13 cellular contexts compared by ENCODE assay signal in genomic region chr2:223102040-223102899, GRCh38. TPM values are rescaled to one million over a fixed set of nuclear protein-coding genes. Genes with fewer than 3 reads are reported as not detected.
DNase-seq lines count a peak whose midpoint lies in the region; ATAC-seq, FAIRE-seq and TF ChIP-seq lines count a peak whose summit lies in the region.
"Had no signal": no experiment of that assay in that cellular context is flagged by ENCODE, and none has a peak within 500 bp of the region (broad histone marks: within the 10 kb centered on the region; RNA-seq: fewer than 3 reads in every experiment).

No MANE protein-coding gene starts in this region.

- H3K36me3 ChIP-seq in bronchial epithelial cell (ENCODE audit: control insufficient read depth, insufficient read depth, low read length): no peaks in the 10 kb centered on the region
- H3K36me3 ChIP-seq: SJSA1, thyroid gland had no signal

- ATAC-seq in omental fat pad (ENCODE audit: low FRiP score) (peak; percentile 45), GM19395 (IDR thresholded peaks at IDR 0.05; ENCODE audit: unreplicated experiment) (no peak)

- no peak for FAIRE-seq in bronchial epithelial cell (lab: Jason Lieb, UNC)

- H3K4me3 ChIP-seq in bronchial epithelial cell (ENCODE audit: low read depth, low read length): no peak overlapping the region
- H3K4me3 ChIP-seq: SJSA1, thyroid gland had no signal

- DNase-seq in NCI-H2227 (lab: John Stamatoyannopoulos, UW; ENCODE audit: unreplicated experiment) (peak; percentile 8), NCI-H2227 treated with DMSO at 0.1 percent for 48 hours (lab: John Stamatoyannopoulos, UW) (no peak), NCI-H2196 treated with DMSO at 0.1 percent for 48 hours (lab: John Stamatoyannopoulos, UW; ENCODE audit: unreplicated experiment) (peak; percentile 46), bronchial epithelial cell (ENCODE audit: low read depth) (peak; percentile 20), omental fat pad (ENCODE audit: low spot score) (no peak), SKM-1 (lab: John Stamatoyannopoulos, UW; ENCODE audit: unreplicated experiment) (no peak), NCI-H446 (lab: John Stamatoyannopoulos, UW) (no peak)
- DNase-seq: activated CD8-positive, alpha-beta memory T cell treated with anti-CD3 and anti-CD28 coated beads, Interleukin-2, amount 50 U/mL, for 4 hours; activated naive CD8-positive, alpha-beta T cell treated with anti-CD3 and anti-CD28 coated beads, Interleukin-2, amount 10 ng/mL, durations not matched to agents 7 days and 5 days; stimulated activated CD4-positive, alpha-beta T cell treated with anti-CD3 and anti-CD28 coated beads, Interleukin-12 subunit alpha, Interleukin-12 subunit beta, amount 100 ng/mL, for 4 hours; thyroid gland had no signal

- H3K27me3 ChIP-seq in bronchial epithelial cell (ENCODE audit: control insufficient read depth, insufficient read depth, low read length): no peaks in the 10 kb centered on the region
- H3K27me3 ChIP-seq: SJSA1, thyroid gland had no signal

- TF ChIP-seq CTCF in bronchial epithelial cell (IDR thresholded peaks at IDR 0.05; ENCODE audit: insufficient read depth, low read length, severe bottlenecking): no peak
- TF ChIP-seq CTCF in omental fat pad (IDR thresholded peaks at IDR 0.05): no peak

RNA-seq across cellular contexts. Expression of gene KCNE4, which starts 50.3 kb away (rescaled TPM):
- total RNA-seq in bronchial epithelial cell (under 0.01 and 0.26 TPM in 2 replicates), omental fat pad (10 to 100 TPM in 2 of 4 donors, 1 to 10 TPM in 2; 1.9 to 16.6 (median 10.3) TPM)
- total RNA-seq: activated naive CD8-positive, alpha-beta T cell treated with anti-CD3 and anti-CD28 coated beads, Interleukin-2, amount 10 ng/mL, durations not matched to agents 7 days and 5 days had no signal

Comparison
In these comparisons a context has a peak if more than half of its experiments do, and no peak if none do; other contexts are left out.
1. DNase-seq: peak in NCI-H2227 (single experiment), NCI-H2196 treated with DMSO at 0.1 percent for 48 hours (single experiment) and bronchial epithelial cell (single experiment); none in NCI-H2227 treated with DMSO at 0.1 percent for 48 hours (single experiment), omental fat pad (single experiment), SKM-1 (single experiment) and NCI-H446 (0 of 2).